ENCODE assay signal across 1 cellular context in genomic region chr14:23301288-23301968, GRCh38.
TF ChIP-seq lines count a peak whose summit lies in the region.

No MANE protein-coding gene starts in this region.

TF ChIP-seq in K562, 482 proteins besides CTCF, POLR2A, EP300 and RAD21 (continued from another document and continues in another):
- TF ChIP-seq CHD7 (IDR thresholded peaks at IDR 0.05; ENCODE audit: low read depth, low read length) = no peak
- TF ChIP-seq ZBED1 (IDR thresholded peaks at IDR 0.05) = no peak
- peak; percentile 54 for TF ChIP-seq KLF13 (tag; IDR thresholded peaks at IDR 0.05; ENCODE audit: borderline replicate concordance, low read depth)
- TF ChIP-seq ZBTB34 (CRISPR knock-in tag; IDR thresholded peaks at IDR 0.05) = no peak
- no peak for TF ChIP-seq ZKSCAN8 (CRISPR knock-in tag; IDR thresholded peaks at IDR 0.05)
- TF ChIP-seq TAF1 (IDR thresholded peaks at IDR 0.05; ENCODE audit: control insufficient read depth, extremely low read depth, insufficient read depth, low read length, severe bottlenecking) = peak; percentile 58
- TF ChIP-seq MAFG (tag; conservative IDR thresholded peaks at IDR 0.05) = no peak
- TF ChIP-seq ZFP36 (IDR thresholded peaks at IDR 0.05; ENCODE audit: low read depth, low read length, partially characterized antibody) = no peak
- no peak for TF ChIP-seq ARHGAP35 (IDR thresholded peaks at IDR 0.05; ENCODE audit: partially characterized antibody)
- TF ChIP-seq ETV6 (IDR thresholded peaks at IDR 0.05; ENCODE audit: borderline replicate concordance in 1 of 2, low read depth in 2 of 2, low read length in 1 of 2) = no peak
- peak; percentile 54; the same call in 1 of the 2 replicates for TF ChIP-seq ETV6 (CRISPR knock-in tag; IDR thresholded peaks at IDR 0.05; ENCODE audit: borderline replicate concordance)
- no peak; the same call in 1 of the 2 replicates for TF ChIP-seq NFIC (IDR thresholded peaks at IDR 0.05)
- no peak for TF ChIP-seq SNAPC5 (CRISPR knock-in tag; IDR thresholded peaks at IDR 0.05)
- TF ChIP-seq MCM2 (IDR thresholded peaks at IDR 0.05; ENCODE audit: low read depth) = no peak
- no peak for TF ChIP-seq ARID2 (IDR thresholded peaks at IDR 0.05)
- TF ChIP-seq ZFX (CRISPR knock-in tag; IDR thresholded peaks at IDR 0.05) = no peak
- TF ChIP-seq TFE3 (CRISPR knock-in tag; IDR thresholded peaks at IDR 0.05) = peak; percentile 98
- no peak for TF ChIP-seq ZNF398 (CRISPR knock-in tag; IDR thresholded peaks at IDR 0.05)
- TF ChIP-seq ZZZ3 (IDR thresholded peaks at IDR 0.05) = no peak
- no peak for TF ChIP-seq ZNF740 (CRISPR knock-in tag; IDR thresholded peaks at IDR 0.05)
- no peak for TF ChIP-seq ZNF740 (tag; IDR thresholded peaks at IDR 0.05)
- TF ChIP-seq KLF16 (IDR thresholded peaks at IDR 0.05) = no peak
- TF ChIP-seq AFF1 (IDR thresholded peaks at IDR 0.05; ENCODE audit: low read depth in 1 of 2, partially characterized antibody in 2 of 2) = peak in 1 of 2 experiments; percentile 40
- TF ChIP-seq ATF2 (CRISPR knock-in tag; IDR thresholded peaks at IDR 0.05) = no peak
- no peak for TF ChIP-seq HDAC6 (IDR thresholded peaks at IDR 0.05; ENCODE audit: low read depth, low read length)
- no peak for TF ChIP-seq SMAD3 (CRISPR knock-in tag; conservative IDR thresholded peaks at IDR 0.05)
- TF ChIP-seq MBD2 (IDR thresholded peaks at IDR 0.05; ENCODE audit: borderline replicate concordance, low read depth) = peak; percentile 54
- TF ChIP-seq RBBP5 (IDR thresholded peaks at IDR 0.05; ENCODE audit: borderline replicate concordance, insufficient read depth, low read length, poor library complexity, severe bottlenecking) = peak; percentile 6
- no peak for TF ChIP-seq ZBTB5 (IDR thresholded peaks at IDR 0.05)
- no peak for TF ChIP-seq ZNF146 (CRISPR knock-in tag; IDR thresholded peaks at IDR 0.05; ENCODE audit: unreplicated experiment)
- TF ChIP-seq POLR2AphosphoS2 (IDR thresholded peaks at IDR 0.05; ENCODE audit: low read length) = no peak
- peak; percentile 72; the same call in 1 of the 2 replicates for TF ChIP-seq ESRRA (IDR thresholded peaks at IDR 0.05; ENCODE audit: borderline replicate concordance, low read depth)
